13 cellular contexts compared by ENCODE assay signal in genomic region chr14:100536721-100537700, GRCh38. TPM values are rescaled to one million over a fixed set of nuclear protein-coding genes. Genes with fewer than 3 reads are reported as not detected.
DNase-seq lines count a peak whose midpoint lies in the region; ATAC-seq and TF ChIP-seq lines count a peak whose summit lies in the region.
"Had no signal": no experiment of that assay in that cellular context is flagged by ENCODE, and none has a peak within 500 bp of the region (broad histone marks: within the 10 kb centered on the region; RNA-seq: fewer than 3 reads in every experiment).

No MANE protein-coding gene starts in this region.

- H3K36me3 ChIP-seq in hepatocyte (replicated peaks; ENCODE audit: insufficient read depth, low read depth), result no peaks in the 10 kb centered on the region

- H3K79me2 ChIP-seq in hepatocyte, result no peaks in the 10 kb centered on the region

- no peaks in the 10 kb centered on the region for H3K36me3 Mint-ChIP-seq in activated T-cell treated with anti-CD3 and anti-CD28 coated beads, Interleukin-2, amount 50 U/mL, for 24 hours (ENCODE audit: low read depth)
- no peaks in the 10 kb centered on the region for H3K36me3 Mint-ChIP-seq in type B pancreatic cell
- H3K36me3 Mint-ChIP-seq: activated naive CD4-positive, alpha-beta T cell treated with anti-CD3 and anti-CD28 coated beads, Interleukin-2, amount 50 U/mL, for 72 hours had no signal

- H3K27ac ChIP-seq in cingulate gyrus (ENCODE audit: low read depth, low read length) (peak overlapping the region; percentile 75), hepatocyte (no peak overlapping the region)
- H3K27ac ChIP-seq: testis, VCaP had no signal

- DNase-seq in activated T-cell treated with anti-CD3 and anti-CD28 coated beads, Interleukin-2, amount 50 U/mL, for 24 hours, result peak; percentile 14
- DNase-seq in activated T-cell treated with anti-CD3 and anti-CD28 coated beads for 4 hours, result no peak
- DNase-seq in lower leg skin (ENCODE audit: low spot score in 2 of 2), result peak; percentile 8 to 81
- peak; percentile 60 for DNase-seq in type B pancreatic cell (ENCODE audit: extremely low spot score, unreplicated experiment)
- no peak for DNase-seq in HEK293T (ENCODE audit: extremely low spot score)
- DNase-seq in hepatocyte (ENCODE audit: low spot score), result no peak
- DNase-seq: NCI-H446 treated with DMSO at 0.1 percent for 48 hours, testis had no signal

- TF ChIP-seq CTCF in lower leg skin (IDR thresholded peaks at IDR 0.05) (no peak), type B pancreatic cell (conservative IDR thresholded peaks at IDR 0.05) (no peak), hepatocyte (IDR thresholded peaks at IDR 0.05; ENCODE audit: poor library complexity) (no peak)

- no peak for TF ChIP-seq POLR2A in lower leg skin (IDR thresholded peaks at IDR 0.05)

- H3K27me3 Mint-ChIP-seq in activated T-cell treated with anti-CD3 and anti-CD28 coated beads, Interleukin-2, amount 50 U/mL, for 24 hours, result no peaks in the 10 kb centered on the region
- no peaks in the 10 kb centered on the region for H3K27me3 Mint-ChIP-seq in type B pancreatic cell
- H3K27me3 Mint-ChIP-seq: progenitor cell of endocrine pancreas had no signal

- H3K4me1 ChIP-seq in hepatocyte (ENCODE audit: insufficient read depth), result no peaks in the 10 kb centered on the region

- H3K27me3 ChIP-seq in hepatocyte, result no peaks in the 10 kb centered on the region
- H3K27me3 ChIP-seq: testis had no signal

- WGBS in lower leg skin, 2 donors, result 84% methylated on average over 38 of the region's 38 CpGs
- WGBS in hepatocyte (ENCODE audit: low lambda C conversion rate, missing lambda C conversion rate), result 87% methylated on average over 38 of the region's 38 CpGs

- POLR2A ChIA-PET in HEK293T (lab: Yijun Ruan, JAX), result interaction anchor here (1.2 kb wide), 2 partner anchors 9 to 783 kb away, joined by 3 read pairs; no protein-coding TSS in a partner anchor

- no peak overlapping the region for H3K4me2 ChIP-seq in hepatocyte

- H3K9me2 ChIP-seq in hepatocyte (replicated peaks; ENCODE audit: insufficient read depth), result no peaks in the 10 kb centered on the region

- H4K20me1 ChIP-seq in hepatocyte (ENCODE audit: insufficient read depth, poor library complexity, severe bottlenecking), result no peaks in the 10 kb centered on the region

- peaks cover 2% of the 10 kb centered on the region for H3K4me1 Mint-ChIP-seq in activated T-cell treated with anti-CD3 and anti-CD28 coated beads, Interleukin-2, amount 50 U/mL, for 24 hours (ENCODE audit: low read depth)
- H3K4me1 Mint-ChIP-seq in type B pancreatic cell (ENCODE audit: unreplicated experiment), result peaks cover 18% of the 10 kb centered on the region

- no peak for ATAC-seq in GM21367 (IDR thresholded peaks at IDR 0.05; ENCODE audit: unreplicated experiment)
- ATAC-seq: activated naive CD4-positive, alpha-beta T cell treated with anti-CD3 and anti-CD28 coated beads, Interleukin-2, amount 50 U/mL, for 72 hours had no signal

- H2AFZ ChIP-seq in hepatocyte, result no peak overlapping the region

- H3K9me3 ChIP-seq in hepatocyte (ENCODE audit: low read depth), result no peaks in the 10 kb centered on the region
- H3K9me3 ChIP-seq: testis had no signal

- H3K4me3 Mint-ChIP-seq in activated T-cell treated with anti-CD3 and anti-CD28 coated beads, Interleukin-2, amount 50 U/mL, for 24 hours, result no peak overlapping the region
- no peak overlapping the region for H3K4me3 Mint-ChIP-seq in type B pancreatic cell

- intact Hi-C loops in lower leg skin (cut with DNase I; ENCODE audit: low total_unique reads), result no loop called here

- CTCF ChIA-PET in HEK293T (lab: Yijun Ruan, JAX), result no interaction called here

- H3K9me3 Mint-ChIP-seq in activated T-cell treated with anti-CD3 and anti-CD28 coated beads, Interleukin-2, amount 50 U/mL, for 24 hours, result no peaks in the 10 kb centered on the region
- H3K9me3 Mint-ChIP-seq in type B pancreatic cell, result no peaks in the 10 kb centered on the region
- H3K9me3 Mint-ChIP-seq: activated naive CD4-positive, alpha-beta T cell treated with anti-CD3 and anti-CD28 coated beads, Interleukin-2, amount 50 U/mL, for 72 hours had no signal

- no peak overlapping the region for H3K27ac Mint-ChIP-seq in activated T-cell treated with anti-CD3 and anti-CD28 coated beads, Interleukin-2, amount 50 U/mL, for 24 hours
- no peak overlapping the region for H3K27ac Mint-ChIP-seq in type B pancreatic cell
- H3K27ac Mint-ChIP-seq: activated naive CD4-positive, alpha-beta T cell treated with anti-CD3 and anti-CD28 coated beads, Interleukin-2, amount 50 U/mL, for 72 hours; progenitor cell of endocrine pancreas had no signal

- no peak overlapping the region for H3K4me3 ChIP-seq in lower leg skin (ENCODE audit: low read depth, poor library complexity, severe bottlenecking)
- no peak overlapping the region for H3K4me3 ChIP-seq in hepatocyte

TF ChIP-seq in HEK293T, 16 proteins besides CTCF, POLR2A, EP300 and RAD21:
- TF ChIP-seq FOXA1 (IDR thresholded peaks at IDR 0.05) (no peak), FOXK2 (IDR thresholded peaks at IDR 0.05) (no peak), BHLHE40 (IDR thresholded peaks at IDR 0.05; ENCODE audit: borderline replicate concordance) (no peak), HDGF (IDR thresholded peaks at IDR 0.05; ENCODE audit: borderline replicate concordance) (no peak), PKNOX1 (IDR thresholded peaks at IDR 0.05) (no peak), SP1 (IDR thresholded peaks at IDR 0.05) (no peak), ELF4 (IDR thresholded peaks at IDR 0.05) (no peak), ARNT (IDR thresholded peaks at IDR 0.05) (no peak), ZNF384 (IDR thresholded peaks at IDR 0.05) (no peak), FOXM1 (IDR thresholded peaks at IDR 0.05; ENCODE audit: borderline replicate concordance) (no peak), LEF1 (IDR thresholded peaks at IDR 0.05; ENCODE audit: borderline replicate concordance) (no peak), L3MBTL2 (conservative IDR thresholded peaks at IDR 0.05) (no peak), NFRKB (IDR thresholded peaks at IDR 0.05) (no peak), CTBP1 (IDR thresholded peaks at IDR 0.05; ENCODE audit: borderline replicate concordance) (no peak), TARDBP (IDR thresholded peaks at IDR 0.05) (no peak), SUZ12 (IDR thresholded peaks at IDR 0.05) (no peak)
TF ChIP-seq in HEK293T: peak in this region for 0.

RNA-seq across cellular contexts. Expression of gene BEGAIN, which starts 50.2 kb away (rescaled TPM):
- total RNA-seq in lower leg skin, result 1 to 10 TPM in 3 of 4 donors, under 1 TPM in 1; 0.25 to 2.2 (median 1.6) TPM
- 1.9 and 3.0 TPM in 2 replicates for total RNA-seq in type B pancreatic cell (ENCODE audit: low replicate concordance)
- 0.56 and 1.4 TPM in 2 replicates for total RNA-seq in hepatocyte
- polyA plus RNA-seq in hepatocyte, result 1.8 and 2.5 TPM in 2 replicates

Comparison
In these comparisons a context has a peak if more than half of its experiments do, and no peak if none do; other contexts are left out.
1. DNase-seq: peak in activated T-cell treated with anti-CD3 and anti-CD28 coated beads, Interleukin-2, amount 50 U/mL, for 24 hours (single experiment), lower leg skin (2 of 2) and type B pancreatic cell (single experiment); none in activated T-cell treated with anti-CD3 and anti-CD28 coated beads for 4 hours (single experiment), HEK293T (single experiment) and hepatocyte (single experiment).